23 cellular contexts compared by ENCODE assay signal in genomic region chr16:51526622-51527021, GRCh38.
"Had no signal": no experiment of that assay in that cellular context is flagged by ENCODE, and none has a peak within 500 bp of the region (broad histone marks: within the 10 kb centered on the region; RNA-seq: fewer than 3 reads in every experiment).

No MANE protein-coding gene starts in this region.

- H3K27me3 ChIP-seq: adrenal gland, ascending aorta, cardiac muscle cell, dorsolateral prefrontal cortex, transverse colon, uterus had no signal

- H3K4me3 Mint-ChIP-seq: activated naive CD4-positive, alpha-beta T cell treated with anti-CD3 and anti-CD28 coated beads for 36 hours; activated naive CD8-positive, alpha-beta T cell treated with anti-CD3 and anti-CD28 coated beads for 36 hours; activated T-helper 1 cell treated with anti-CD3 and anti-CD28 coated beads, Interleukin-12 subunit alpha, Interleukin-12 subunit beta, Interleukin-2, Interleukin-4 antibody, amounts not matched to agents 30 ng/mL and 10 ng/mL and 1 ng/mL, durations not matched to agents 14 hours and 24 hours and 36 hours; effector memory CD8-positive, alpha-beta T cell had no signal

- H3K27me3 Mint-ChIP-seq: activated naive CD8-positive, alpha-beta T cell treated with anti-CD3 and anti-CD28 coated beads for 36 hours; effector memory CD8-positive, alpha-beta T cell had no signal

- H3K4me1 ChIP-seq: adrenal gland, ascending aorta, heart right ventricle, left ventricle myocardium inferior, spleen, transverse colon, uterus had no signal

- H3K27ac ChIP-seq: adrenal gland, ascending aorta, cardiac muscle cell, coronary artery, heart right ventricle, left ventricle myocardium inferior, spleen, transverse colon had no signal

- H3K4me1 Mint-ChIP-seq: activated naive CD8-positive, alpha-beta T cell treated with anti-CD3 and anti-CD28 coated beads for 36 hours had no signal

- H3K9me3 ChIP-seq: adrenal gland, ascending aorta, transverse colon, uterus had no signal

- ATAC-seq: effector memory CD8-positive, alpha-beta T cell; heart right ventricle; right cardiac atrium had no signal

- H3K36me3 Mint-ChIP-seq: activated naive CD8-positive, alpha-beta T cell treated with anti-CD3 and anti-CD28 coated beads for 36 hours had no signal

- H3K27ac Mint-ChIP-seq: activated naive CD4-positive, alpha-beta T cell treated with anti-CD3 and anti-CD28 coated beads for 36 hours; activated naive CD8-positive, alpha-beta T cell treated with anti-CD3 and anti-CD28 coated beads for 36 hours; activated T-helper 1 cell treated with anti-CD3 and anti-CD28 coated beads, Interleukin-12 subunit alpha, Interleukin-12 subunit beta, Interleukin-2, Interleukin-4 antibody, amounts not matched to agents 30 ng/mL and 10 ng/mL and 1 ng/mL, durations not matched to agents 14 hours and 24 hours and 36 hours; effector memory CD8-positive, alpha-beta T cell had no signal

- H3K36me3 ChIP-seq: adrenal gland, ascending aorta, cardiac muscle cell, heart right ventricle, left ventricle myocardium inferior, spleen, transverse colon, uterus had no signal

- FAIRE-seq: endothelial cell of umbilical vein had no signal

- DNase-seq: activated CD4-positive, alpha-beta T cell treated with anti-CD3 and anti-CD28 coated beads for 4 hours; activated CD4-positive, alpha-beta T cell treated with anti-CD3 and anti-CD28 coated beads, Interleukin-2, amount 50 U/mL, for 4 hours; activated effector memory CD4-positive, alpha-beta T cell treated with anti-CD3 and anti-CD28 coated beads, Interleukin-2, amount 50 U/mL, for 16 hours; activated naive CD4-positive, alpha-beta T cell treated with anti-CD3 and anti-CD28 coated beads for 36 hours; activated naive CD8-positive, alpha-beta T cell treated with anti-CD3 and anti-CD28 coated beads for 36 hours; adrenal gland; dorsolateral prefrontal cortex; effector memory CD8-positive, alpha-beta T cell; foreskin fibroblast; heart right ventricle; left ventricle myocardium inferior; posterior cingulate gyrus; right cardiac atrium; spleen; stimulated activated CD4-positive, alpha-beta T cell treated with anti-CD3 and anti-CD28 coated beads, Interleukin-2, amount 100 ng/mL, for 48 hours; stimulated activated naive CD4-positive, alpha-beta T cell treated with Interleukin-2 at 50 U/mL for 16 hours; transverse colon had no signal

- H3K4me3 ChIP-seq: adrenal gland, ascending aorta, cardiac muscle cell, coronary artery, dorsolateral prefrontal cortex, heart right ventricle, left ventricle myocardium inferior, spleen, transverse colon, uterus had no signal
